Comparison of ENCODE assay signal across 23 cellular contexts in genomic region chr1:184793967-184794366, GRCh38.
"Had no signal": no experiment of that assay in that cellular context is flagged by ENCODE, and none has a peak within 500 bp of the region (broad histone marks: within the 10 kb centered on the region; RNA-seq: fewer than 3 reads in every experiment).

No MANE protein-coding gene starts in this region.

- ATAC-seq: activated naive CD8-positive, alpha-beta T cell treated with anti-CD3 and anti-CD28 coated beads, Interleukin-2, amount 50 U/mL, for 24 hours; left colon; stimulated activated naive CD8-positive, alpha-beta T cell treated with anti-CD3 and anti-CD28 coated beads, Interleukin-15, amount 100 ng/mL, for 72 hours had no signal

- H3K4me3 ChIP-seq: breast epithelium, coronary artery, testis had no signal

- H3K9me3 ChIP-seq: breast epithelium, testis had no signal

- H3K27me3 Mint-ChIP-seq: activated CD4-positive, alpha-beta memory T cell treated with anti-CD3 and anti-CD28 coated beads, Interleukin-2, amount 10 ng/mL, durations not matched to agents 7 days and 5 days; activated naive CD4-positive, alpha-beta T cell treated with anti-CD3 and anti-CD28 coated beads, Interleukin-2, amount 10 ng/mL, durations not matched to agents 7 days and 5 days; activated naive CD8-positive, alpha-beta T cell treated with anti-CD3 and anti-CD28 coated beads, Interleukin-2, amount 50 U/mL, for 24 hours; stimulated activated naive CD8-positive, alpha-beta T cell treated with anti-CD3 and anti-CD28 coated beads, Interleukin-15, amount 100 ng/mL, for 72 hours had no signal

- H3K36me3 Mint-ChIP-seq: type B pancreatic cell had no signal

- H3K27me3 ChIP-seq: breast epithelium, testis had no signal

- H3K27ac Mint-ChIP-seq: activated CD4-positive, alpha-beta memory T cell treated with anti-CD3 and anti-CD28 coated beads, Interleukin-2, amount 10 ng/mL, durations not matched to agents 7 days and 5 days; activated naive CD4-positive, alpha-beta T cell treated with anti-CD3 and anti-CD28 coated beads, Interleukin-2, amount 10 ng/mL, durations not matched to agents 7 days and 5 days; activated naive CD8-positive, alpha-beta T cell treated with anti-CD3 and anti-CD28 coated beads, Interleukin-2, amount 50 U/mL, for 24 hours; nephron; stimulated activated naive CD8-positive, alpha-beta T cell treated with anti-CD3 and anti-CD28 coated beads, Interleukin-15, amount 100 ng/mL, for 72 hours; type B pancreatic cell had no signal

- H3K27ac ChIP-seq: breast epithelium, testis had no signal

- DNase-seq: activated CD4-positive, alpha-beta memory T cell treated with anti-CD3 and anti-CD28 coated beads, Interleukin-2, amount 10 ng/mL, durations not matched to agents 7 days and 5 days; activated CD4-positive, alpha-beta T cell treated with anti-CD3 and anti-CD28 coated beads for 48 hours; activated CD4-positive, CD25-positive, alpha-beta regulatory T cell; activated naive CD4-positive, alpha-beta T cell treated with anti-CD3 and anti-CD28 coated beads, Interleukin-2, amount 10 ng/mL, durations not matched to agents 7 days and 5 days; activated naive CD8-positive, alpha-beta T cell treated with anti-CD3 and anti-CD28 coated beads, Interleukin-2, amount 50 U/mL, for 24 hours; activated T-cell treated with anti-CD3 and anti-CD28 coated beads, Interleukin-2, amount 50 U/mL, for 1 hour; aorta; erythroblast; foreskin melanocyte; hypothalamus; islet precursor cell; left colon; midbrain; nucleus accumbens; stimulated activated CD4-positive, alpha-beta T cell treated with anti-CD3 and anti-CD28 coated beads, Interleukin-15, amount 100 ng/mL, for 24 hours; stimulated activated CD4-positive, alpha-beta T cell treated with anti-CD3 and anti-CD28 coated beads, Interleukin-2, amount 100 ng/mL, for 48 hours; stimulated activated naive CD8-positive, alpha-beta T cell treated with anti-CD3 and anti-CD28 coated beads, Interleukin-15, amount 100 ng/mL, for 72 hours; T-helper 9 cell; testis had no signal

- H3K36me3 ChIP-seq: breast epithelium had no signal

- H3K4me1 ChIP-seq: breast epithelium, testis had no signal

- H3K4me3 Mint-ChIP-seq: activated CD4-positive, alpha-beta memory T cell treated with anti-CD3 and anti-CD28 coated beads, Interleukin-2, amount 10 ng/mL, durations not matched to agents 7 days and 5 days; activated naive CD4-positive, alpha-beta T cell treated with anti-CD3 and anti-CD28 coated beads, Interleukin-2, amount 10 ng/mL, durations not matched to agents 7 days and 5 days; activated naive CD8-positive, alpha-beta T cell treated with anti-CD3 and anti-CD28 coated beads, Interleukin-2, amount 50 U/mL, for 24 hours; nephron; stimulated activated naive CD8-positive, alpha-beta T cell treated with anti-CD3 and anti-CD28 coated beads, Interleukin-15, amount 100 ng/mL, for 72 hours; type B pancreatic cell had no signal
